ENCODE assay signal across 14 cellular contexts in the genomic region with DNA sequence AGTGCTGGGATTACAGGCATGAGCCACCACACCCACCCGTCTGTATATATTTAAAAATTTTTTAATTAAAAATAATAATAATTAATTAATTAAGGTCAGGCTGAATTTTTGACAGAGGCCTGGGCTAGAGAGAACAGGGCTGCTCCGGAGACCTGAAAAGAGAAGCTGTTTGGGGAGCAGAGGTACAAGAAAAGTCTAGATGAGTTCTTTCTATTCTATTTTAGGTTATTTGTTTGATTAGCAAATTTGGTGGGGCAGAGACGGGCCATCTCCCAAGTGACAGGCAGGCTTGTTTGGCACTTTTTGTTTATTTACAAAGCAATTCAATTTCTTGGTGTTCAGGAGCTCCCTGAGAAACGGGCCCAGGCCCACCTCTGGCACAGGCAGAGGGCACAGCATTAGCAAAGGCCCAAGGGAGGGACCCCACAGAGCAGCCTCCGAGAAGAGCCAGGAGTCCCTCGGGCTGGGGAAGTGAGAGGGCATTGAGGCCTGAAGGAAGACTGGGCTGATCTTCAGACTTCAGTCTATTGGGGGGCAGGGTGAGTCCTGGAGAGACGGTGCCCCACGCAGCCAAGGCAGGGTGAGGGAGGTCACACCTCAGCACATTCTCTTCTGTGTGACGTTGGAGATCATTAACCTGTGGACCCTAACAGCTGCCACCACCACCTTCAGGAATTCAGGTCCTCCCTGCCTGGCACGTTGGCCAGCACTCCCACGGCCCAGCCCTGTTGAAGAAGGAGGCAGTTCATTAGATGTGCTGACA. TPM values are rescaled to one million over a fixed set of nuclear protein-coding genes. Genes with fewer than 3 reads are reported as not detected.
DNase-seq lines count a peak whose midpoint lies in the region; ATAC-seq and TF ChIP-seq lines count a peak whose summit lies in the region.
"Had no signal": no experiment of that assay in that cellular context is flagged by ENCODE, and none has a peak within 500 bp of the region (broad histone marks: within the 10 kb centered on the region; RNA-seq: fewer than 3 reads in every experiment).

No MANE protein-coding gene starts in this region.

- H3K27me3 Mint-ChIP-seq in activated T-cell treated with anti-CD3 and anti-CD28 coated beads, Interleukin-2, amount 50 U/mL, for 4 hours (ENCODE audit: low read depth): no peaks in the 10 kb centered on the region

- H3K4me1 ChIP-seq in right atrium auricular region: peaks cover 0 to 12% of the 10 kb centered on the region in 2 donors

- H3K4me3 Mint-ChIP-seq in activated T-cell treated with anti-CD3 and anti-CD28 coated beads, Interleukin-2, amount 50 U/mL, for 4 hours: no peak overlapping the region
- H3K4me3 Mint-ChIP-seq: activated T-helper 1 cell treated with anti-CD3 and anti-CD28 coated beads, Interleukin-12 subunit alpha, Interleukin-12 subunit beta, Interleukin-2, Interleukin-4 antibody, amounts not matched to agents 30 ng/mL and 10 ng/mL and 1 ng/mL, durations not matched to agents 14 hours and 24 hours and 36 hours had no signal

- ATAC-seq in GM19025 (IDR thresholded peaks at IDR 0.05; ENCODE audit: low read depth, unreplicated experiment): peak; percentile 24
- ATAC-seq in HG03064 (IDR thresholded peaks at IDR 0.05; ENCODE audit: low read depth, unreplicated experiment): peak; percentile 46
- ATAC-seq in activated T-cell treated with anti-CD3 and anti-CD28 coated beads, Interleukin-2, amount 50 U/mL, for 4 hours: no peak
- ATAC-seq: left cardiac atrium had no signal

- in situ Hi-C loops in Caki2 (cut with HindIII; ENCODE audit: low pct_unique_long_range_greater_than_20kb, low sequenced_read_pairs): no loop called here

- DNase-seq in Caki2 (ENCODE audit: low read depth) (peak; percentile 64), epidermal melanocyte (ENCODE audit: insufficient read length, low spot score) (peak; percentile 4), NCI-H1105 (lab: John Stamatoyannopoulos, UW) (no peak), right atrium auricular region (ENCODE audit: low spot score) (no peak)
- DNase-seq in activated T-cell treated with anti-CD3 and anti-CD28 coated beads, Interleukin-2, amount 50 U/mL, for 4 hours: no peak
- DNase-seq in activated CD4-positive, alpha-beta T cell treated with anti-CD3 and anti-CD28 coated beads for 48 hours: no peak
- DNase-seq: caudate nucleus, left cardiac atrium, NCI-H146 had no signal

- no peak overlapping the region for H3K4me3 ChIP-seq in right atrium auricular region
- H3K4me3 ChIP-seq: HAP-1 had no signal

- H3K4me1 Mint-ChIP-seq in activated T-cell treated with anti-CD3 and anti-CD28 coated beads, Interleukin-2, amount 50 U/mL, for 4 hours (ENCODE audit: low read depth): peaks cover 31% of the 10 kb centered on the region

- no peaks in the 10 kb centered on the region for H3K27me3 ChIP-seq in right atrium auricular region

- no peaks in the 10 kb centered on the region for H3K9me3 Mint-ChIP-seq in activated T-cell treated with anti-CD3 and anti-CD28 coated beads, Interleukin-2, amount 50 U/mL, for 4 hours
- H3K9me3 Mint-ChIP-seq: activated T-helper 1 cell treated with anti-CD3 and anti-CD28 coated beads, Interleukin-12 subunit alpha, Interleukin-12 subunit beta, Interleukin-2, Interleukin-4 antibody, amounts not matched to agents 30 ng/mL and 10 ng/mL and 1 ng/mL, durations not matched to agents 14 hours and 24 hours and 36 hours had no signal

- TF ChIP-seq CTCF in right atrium auricular region (IDR thresholded peaks at IDR 0.05): no peak

- no peaks in the 10 kb centered on the region for H3K36me3 Mint-ChIP-seq in activated T-cell treated with anti-CD3 and anti-CD28 coated beads, Interleukin-2, amount 50 U/mL, for 4 hours (ENCODE audit: insufficient read depth)

- H3K36me3 ChIP-seq in right atrium auricular region: no peaks in the 10 kb centered on the region
- H3K36me3 ChIP-seq: HAP-1 had no signal

- H3K9me3 ChIP-seq in right atrium auricular region: no peaks in the 10 kb centered on the region
- H3K9me3 ChIP-seq: HAP-1 had no signal

- H3K27ac ChIP-seq in right atrium auricular region: no peak overlapping the region

RNA-seq across cellular contexts. Expression of gene RIPOR1, which starts 10.8 kb away (rescaled TPM):
- 3.4 and 11.0 TPM in 2 replicates for total RNA-seq in Caki2 (2014; rRNA removed; shearing (Covaris generic); ENCODE audit: low replicate concordance)
- total RNA-seq in activated T-cell treated with anti-CD3 and anti-CD28 coated beads, Interleukin-2, amount 50 U/mL, for 4 hours: 10 to 100 TPM; 17.9 to 26.2 (median 18.0) TPM
- total RNA-seq in right atrium auricular region: 10 to 100 TPM; 43.9 to 66.9 TPM

RNA-seq across cellular contexts. Expression of gene AGRP, which starts 34.5 kb away (rescaled TPM):
- not detected in 2 replicates for total RNA-seq in Caki2 (2014; rRNA removed; shearing (Covaris generic); ENCODE audit: low replicate concordance)
- not detected for total RNA-seq in activated T-cell treated with anti-CD3 and anti-CD28 coated beads, Interleukin-2, amount 50 U/mL, for 4 hours
- total RNA-seq in right atrium auricular region: not detected
- total RNA-seq: activated T-helper 1 cell treated with anti-CD3 and anti-CD28 coated beads, Interleukin-12 subunit alpha, Interleukin-12 subunit beta, Interleukin-2, Interleukin-4 antibody, amounts not matched to agents 30 ng/mL and 10 ng/mL and 1 ng/mL, durations not matched to agents 14 hours and 24 hours and 36 hours; left cardiac atrium; osteocyte had no signal

RNA-seq across cellular contexts. Expression of gene ATP6V0D1, which starts 36.9 kb away (rescaled TPM):
- total RNA-seq in Caki2 (2014; rRNA removed; shearing (Covaris generic); ENCODE audit: low replicate concordance): 39.7 and 71.5 TPM in 2 replicates
- 10 to 100 TPM; 36.0 to 49.1 (median 44.5) TPM for total RNA-seq in activated T-cell treated with anti-CD3 and anti-CD28 coated beads, Interleukin-2, amount 50 U/mL, for 4 hours
- total RNA-seq in right atrium auricular region: 10 to 100 TPM; 79.7 to 95.7 TPM

RNA-seq across cellular contexts. Expression of gene CTCF, which starts 44.5 kb away (rescaled TPM):
- 32.1 and 34.5 TPM in 2 replicates for total RNA-seq in Caki2 (2014; rRNA removed; shearing (Covaris generic); ENCODE audit: low replicate concordance)
- total RNA-seq in activated T-cell treated with anti-CD3 and anti-CD28 coated beads, Interleukin-2, amount 50 U/mL, for 4 hours: 10 to 100 TPM; 53.7 to 59.3 (median 54.0) TPM
- 10 to 100 TPM; 24.5 to 31.6 TPM for total RNA-seq in right atrium auricular region

Comparison
In these comparisons a context has a peak if more than half of its experiments do, and no peak if none do; other contexts are left out.
1. DNase-seq: peak in Caki2 (single experiment) and epidermal melanocyte (single experiment); none in NCI-H1105 (single experiment), activated T-cell treated with anti-CD3 and anti-CD28 coated beads, Interleukin-2, amount 50 U/mL, for 4 hours (single experiment), right atrium auricular region (single experiment) and activated CD4-positive, alpha-beta T cell treated with anti-CD3 and anti-CD28 coated beads for 48 hours (single experiment).
2. ATAC-seq: peak in GM19025 (single experiment) and HG03064 (single experiment); none in activated T-cell treated with anti-CD3 and anti-CD28 coated beads, Interleukin-2, amount 50 U/mL, for 4 hours (0 of 2).